ENCODE assay signal across 34 cellular contexts in the genomic region with DNA sequence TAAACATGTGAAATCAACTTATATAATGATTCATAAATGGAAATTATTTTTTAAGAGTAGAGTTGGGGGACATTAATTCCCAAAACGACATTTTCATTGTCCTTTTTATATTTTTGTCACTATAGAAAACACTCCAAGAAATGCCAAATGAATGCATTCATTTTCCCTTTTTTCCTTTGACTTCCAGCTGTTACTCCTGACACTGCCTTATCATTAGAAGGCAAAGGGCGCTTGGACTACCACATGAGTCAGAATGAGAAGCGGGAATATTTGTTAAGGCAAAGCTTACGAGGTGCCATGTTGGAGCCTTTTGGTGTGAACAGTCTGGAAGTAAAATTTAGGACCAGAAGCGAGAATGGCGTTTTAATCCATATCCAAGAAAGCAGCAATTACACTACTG.
"Had no signal": no experiment of that assay in that cellular context is flagged by ENCODE, and none has a peak within 500 bp of the region (broad histone marks: within the 10 kb centered on the region; RNA-seq: fewer than 3 reads in every experiment).

No MANE protein-coding gene starts in this region.

- H3K9me3 Mint-ChIP-seq: activated B cell treated with CpG ODN at 0.5 μM for 24 hours; activated CD4-positive, alpha-beta T cell treated with anti-CD3 and anti-CD28 coated beads, Interleukin-2, amount 10 ng/mL, durations not matched to agents 24 days and 14 days; activated T-helper 1 cell treated with anti-CD3 and anti-CD28 coated beads, Interleukin-12 subunit alpha, Interleukin-12 subunit beta, Interleukin-2, Interleukin-4 antibody, amounts not matched to agents 30 ng/mL and 10 ng/mL and 1 ng/mL, durations not matched to agents 14 hours and 24 hours and 36 hours; activated T-helper 17 cell treated with anti-CD3 and anti-CD28 coated beads, Interleukin-2, amount 50 U/mL, for 72 hours; T-helper 1 cell treated with Interleukin-12 subunit alpha and Interleukin-12 subunit beta and Interleukin-4 antibody, amounts not matched to agents 30 μg/mL and 1 μg/mL, for 36 hours; T-helper 2 cell treated with Interferon-gamma antibody and Interleukin-4, amounts not matched to agents 5 μg/mL and 100 μg/mL, for 36 hours had no signal

- H3K27me3 ChIP-seq: adrenal gland, body of pancreas, brain microvascular endothelial cell, breast epithelium had no signal

- H3K9me3 ChIP-seq: adrenal gland, body of pancreas, breast epithelium had no signal

- H3K4me1 Mint-ChIP-seq: activated B cell treated with CpG ODN at 0.5 μM for 24 hours; activated CD4-positive, alpha-beta T cell treated with anti-CD3 and anti-CD28 coated beads, Interleukin-2, amount 10 ng/mL, durations not matched to agents 24 days and 14 days; activated naive CD8-positive, alpha-beta T cell treated with anti-CD3 and anti-CD28 coated beads for 36 hours; activated T-helper 17 cell treated with anti-CD3 and anti-CD28 coated beads, Interleukin-2, amount 50 U/mL, for 72 hours had no signal

- H3K27ac Mint-ChIP-seq: activated B cell treated with CpG ODN at 0.5 μM for 24 hours; activated CD4-positive, alpha-beta memory T cell treated with anti-CD3 and anti-CD28 coated beads for 36 hours; activated CD4-positive, alpha-beta T cell treated with anti-CD3 and anti-CD28 coated beads, Interleukin-2, amount 10 ng/mL, durations not matched to agents 24 days and 14 days; activated CD8-positive, alpha-beta T cell treated with anti-CD3 and anti-CD28 coated beads for 36 hours; activated naive CD4-positive, alpha-beta T cell treated with anti-CD3 and anti-CD28 coated beads for 36 hours; activated naive CD4-positive, alpha-beta T cell treated with anti-CD3 and anti-CD28 coated beads, Interleukin-2, amount 50 U/mL, for 72 hours; activated naive CD8-positive, alpha-beta T cell treated with anti-CD3 and anti-CD28 coated beads for 36 hours; activated T-cell treated with anti-CD3 and anti-CD28 coated beads, Interleukin-2, amount 50 U/mL, for 72 hours; activated T-helper 1 cell treated with anti-CD3 and anti-CD28 coated beads, Interleukin-12 subunit alpha, Interleukin-12 subunit beta, Interleukin-2, Interleukin-4 antibody, amounts not matched to agents 30 ng/mL and 10 ng/mL and 1 ng/mL, durations not matched to agents 14 hours and 24 hours and 36 hours; activated T-helper 17 cell treated with anti-CD3 and anti-CD28 coated beads, Interleukin-2, amount 50 U/mL, for 72 hours; T-helper 1 cell treated with Interleukin-12 subunit alpha and Interleukin-12 subunit beta and Interleukin-4 antibody, amounts not matched to agents 30 μg/mL and 1 μg/mL, for 36 hours; T-helper 2 cell treated with Interferon-gamma antibody and Interleukin-4, amounts not matched to agents 5 μg/mL and 100 μg/mL, for 36 hours had no signal

- H3K27me3 Mint-ChIP-seq: activated B cell treated with CpG ODN at 0.5 μM for 24 hours; activated CD4-positive, alpha-beta memory T cell treated with anti-CD3 and anti-CD28 coated beads for 36 hours; activated CD4-positive, alpha-beta T cell treated with anti-CD3 and anti-CD28 coated beads, Interleukin-2, amount 10 ng/mL, durations not matched to agents 24 days and 14 days; activated CD8-positive, alpha-beta T cell treated with anti-CD3 and anti-CD28 coated beads for 36 hours; activated naive CD8-positive, alpha-beta T cell treated with anti-CD3 and anti-CD28 coated beads for 36 hours; activated T-helper 17 cell treated with anti-CD3 and anti-CD28 coated beads, Interleukin-2, amount 50 U/mL, for 72 hours had no signal

- H3K27ac ChIP-seq: adrenal gland, body of pancreas, brain microvascular endothelial cell, breast epithelium, VCaP had no signal

- H3K36me3 Mint-ChIP-seq: activated CD4-positive, alpha-beta memory T cell treated with anti-CD3 and anti-CD28 coated beads for 36 hours; activated naive CD4-positive, alpha-beta T cell treated with anti-CD3 and anti-CD28 coated beads, Interleukin-2, amount 50 U/mL, for 72 hours; activated naive CD8-positive, alpha-beta T cell treated with anti-CD3 and anti-CD28 coated beads for 36 hours had no signal

- H3K4me1 ChIP-seq: adrenal gland, body of pancreas, breast epithelium had no signal

- H3K4me3 Mint-ChIP-seq: activated B cell treated with CpG ODN at 0.5 μM for 24 hours; activated CD4-positive, alpha-beta memory T cell treated with anti-CD3 and anti-CD28 coated beads for 36 hours; activated CD4-positive, alpha-beta T cell treated with anti-CD3 and anti-CD28 coated beads, Interleukin-2, amount 10 ng/mL, durations not matched to agents 24 days and 14 days; activated CD8-positive, alpha-beta T cell treated with anti-CD3 and anti-CD28 coated beads for 36 hours; activated naive CD4-positive, alpha-beta T cell treated with anti-CD3 and anti-CD28 coated beads for 36 hours; activated naive CD8-positive, alpha-beta T cell treated with anti-CD3 and anti-CD28 coated beads for 36 hours; activated T-cell treated with anti-CD3 and anti-CD28 coated beads, Interleukin-2, amount 50 U/mL, for 4 hours; activated T-cell treated with anti-CD3 and anti-CD28 coated beads, Interleukin-2, amount 50 U/mL, for 72 hours; activated T-helper 1 cell treated with anti-CD3 and anti-CD28 coated beads, Interleukin-12 subunit alpha, Interleukin-12 subunit beta, Interleukin-2, Interleukin-4 antibody, amounts not matched to agents 30 ng/mL and 10 ng/mL and 1 ng/mL, durations not matched to agents 14 hours and 24 hours and 36 hours; activated T-helper 17 cell treated with anti-CD3 and anti-CD28 coated beads, Interleukin-2, amount 50 U/mL, for 72 hours; T-helper 1 cell treated with Interleukin-12 subunit alpha and Interleukin-12 subunit beta and Interleukin-4 antibody, amounts not matched to agents 30 μg/mL and 1 μg/mL, for 36 hours; T-helper 2 cell treated with Interferon-gamma antibody and Interleukin-4, amounts not matched to agents 5 μg/mL and 100 μg/mL, for 36 hours had no signal

- ATAC-seq: activated CD8-positive, alpha-beta T cell treated with anti-CD3 and anti-CD28 coated beads for 36 hours; activated naive CD4-positive, alpha-beta T cell treated with anti-CD3 and anti-CD28 coated beads, Interleukin-2, amount 50 U/mL, for 72 hours; activated T-cell treated with anti-CD3 and anti-CD28 coated beads, Interleukin-2, amount 50 U/mL, for 4 hours; activated T-cell treated with anti-CD3 and anti-CD28 coated beads, Interleukin-2, amount 50 U/mL, for 72 hours; activated T-helper 17 cell treated with anti-CD3 and anti-CD28 coated beads, Interleukin-2, amount 50 U/mL, for 72 hours; body of pancreas had no signal

- DNase-seq: activated B cell treated with CpG ODN at 0.5 μM for 24 hours; activated CD4-positive, alpha-beta memory T cell treated with anti-CD3 and anti-CD28 coated beads for 36 hours; activated CD4-positive, alpha-beta T cell treated with anti-CD3 and anti-CD28 coated beads for 4 hours; activated CD4-positive, alpha-beta T cell treated with anti-CD3 and anti-CD28 coated beads, Interleukin-2, amount 10 ng/mL, durations not matched to agents 24 days and 14 days; activated CD4-positive, alpha-beta T cell treated with anti-CD3 and anti-CD28 coated beads, Interleukin-2, amount 50 U/mL, for 1 hour; activated CD4-positive, alpha-beta T cell treated with anti-CD3 and anti-CD28 coated beads, Interleukin-2, amount 50 U/mL, for 4 hours; activated CD4-positive, CD25-positive, alpha-beta regulatory T cell treated with anti-CD3 and anti-CD28 coated beads, Interleukin-2, amount 50 U/mL, for 72 hours; activated CD8-positive, alpha-beta memory T cell treated with anti-CD3 and anti-CD28 coated beads, Interleukin-2, amount 50 U/mL, for 4 hours; activated CD8-positive, alpha-beta T cell treated with anti-CD3 and anti-CD28 coated beads for 36 hours; activated effector memory CD4-positive, alpha-beta T cell treated with anti-CD3 and anti-CD28 coated beads, Interleukin-2, amount 50 U/mL, for 16 hours; activated gamma-delta T cell treated with Interleukin-2 at 50 U/mL for 16 hours; activated naive CD4-positive, alpha-beta T cell; activated naive CD4-positive, alpha-beta T cell treated with anti-CD3 and anti-CD28 coated beads for 36 hours; activated naive CD4-positive, alpha-beta T cell treated with anti-CD3 and anti-CD28 coated beads, Interleukin-2, amount 50 U/mL, for 16 hours; activated naive CD8-positive, alpha-beta T cell treated with anti-CD3 and anti-CD28 coated beads for 36 hours; activated T-cell treated with anti-CD3 and anti-CD28 coated beads for 4 hours; activated T-cell treated with anti-CD3 and anti-CD28 coated beads, Interleukin-2, amount 50 U/mL, for 1 hour; activated T-cell treated with anti-CD3 and anti-CD28 coated beads, Interleukin-2, amount 50 U/mL, for 4 hours; activated T-cell treated with anti-CD3 and anti-CD28 coated beads, Interleukin-2, amount 50 U/mL, for 72 hours; adrenal gland; amniotic stem cell; aorta; body of pancreas; brain microvascular endothelial cell; central memory CD4-positive, alpha-beta T cell; T-helper 2 cell; T-helper 9 cell had no signal

- H3K36me3 ChIP-seq: adrenal gland, brain microvascular endothelial cell had no signal

- H3K4me3 ChIP-seq: adrenal gland, body of pancreas, breast epithelium had no signal
